ENCODE assay signal across 2 cellular contexts in the genomic region with DNA sequence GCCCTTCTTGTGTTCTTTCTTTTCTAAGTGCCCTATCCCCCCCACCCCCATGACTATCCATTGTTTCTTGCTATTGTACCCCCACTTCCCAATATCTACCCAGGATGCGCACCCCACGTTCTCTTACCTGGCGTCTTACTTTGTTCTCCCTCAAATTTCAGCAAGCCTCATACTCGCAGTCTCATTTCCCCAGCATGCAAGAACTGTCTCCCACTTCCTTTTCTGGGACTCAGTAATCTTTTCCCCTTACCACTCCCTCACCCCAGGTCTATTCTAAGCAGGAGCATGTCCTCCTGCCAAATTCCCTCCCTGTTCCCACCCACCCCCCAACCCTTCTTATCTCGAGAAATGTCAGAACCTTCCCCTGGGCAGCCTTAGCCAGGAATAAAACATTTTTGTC.
TF ChIP-seq lines count a peak whose summit lies in the region.

No MANE protein-coding gene starts in this region.

TF ChIP-seq in SK-N-SH, 30 proteins besides CTCF, POLR2A, EP300 and RAD21 (continued from another document):
- no peak for TF ChIP-seq USF2 (IDR thresholded peaks at IDR 0.05; ENCODE audit: borderline replicate concordance, low read depth, low read length)
- TF ChIP-seq RXRA (IDR thresholded peaks at IDR 0.05; ENCODE audit: borderline replicate concordance, low read depth), result no peak
- no peak for TF ChIP-seq YY1 (IDR thresholded peaks at IDR 0.05; ENCODE audit: low read depth)
- TF ChIP-seq MAX (IDR thresholded peaks at IDR 0.05; ENCODE audit: low read depth), result no peak
- TF ChIP-seq ELF1 (IDR thresholded peaks at IDR 0.05), result no peak
- TF ChIP-seq REST (IDR thresholded peaks at IDR 0.05; ENCODE audit: low read depth, low read length), result no peak
- no peak for TF ChIP-seq CHD2 (IDR thresholded peaks at IDR 0.05; ENCODE audit: low read length, partially characterized antibody)

TF ChIP-seq in SK-N-SH treated with all-trans-retinoic acid at 6 μM for 48 hours, 23 proteins besides CTCF, POLR2A, EP300 and RAD21 (continued from another document):
- TF ChIP-seq PATZ1 (CRISPR knock-in tag; IDR thresholded peaks at IDR 0.05; ENCODE audit: borderline replicate concordance) (no peak), POU6F1 (CRISPR knock-in tag; IDR thresholded peaks at IDR 0.05; ENCODE audit: borderline replicate concordance, low read depth) (no peak), SNAI2 (CRISPR knock-in tag; IDR thresholded peaks at IDR 0.05) (no peak), ESRRG (CRISPR knock-in tag; IDR thresholded peaks at IDR 0.05) (no peak), ZNF565 (CRISPR knock-in tag; conservative IDR thresholded peaks at IDR 0.05; ENCODE audit: low read depth) (no peak)
